Comparison of ENCODE assay signal across 13 cellular contexts in genomic region chr2:217977840-217978535, GRCh38. TPM values are rescaled to one million over a fixed set of nuclear protein-coding genes. Genes with fewer than 3 reads are reported as not detected.
A peak's percentile ranks its signal among the peaks of the same experiment; 100 is the strongest.
DNase-seq lines count a peak whose midpoint lies in the region; ATAC-seq and TF ChIP-seq lines count a peak whose summit lies in the region.
"Had no signal": no experiment of that assay in that cellular context is flagged by ENCODE, and none has a peak within 500 bp of the region (broad histone marks: within the 10 kb centered on the region; RNA-seq: fewer than 3 reads in every experiment).

No MANE protein-coding gene starts in this region.

- H3K4me1 ChIP-seq in ES-I3 (ENCODE audit: insufficient read depth, low read length) (peaks cover 12% of the 10 kb centered on the region), duodenal mucosa (ENCODE audit: control insufficient read depth in 1 of 2, insufficient read depth in 2 of 2, low read length in 2 of 2) (peaks cover 0 to 5% of the 10 kb centered on the region in 2 donors), sigmoid colon (peaks cover 0 to 79% (median 75%) of the 10 kb centered on the region in 4 donors)
- H3K4me1 ChIP-seq: HAP-1 had no signal

- no peak for TF ChIP-seq CTCF in kidney epithelial cell (IDR thresholded peaks at IDR 0.05; ENCODE audit: insufficient read depth, low read length, poor library complexity, severe bottlenecking)
- TF ChIP-seq CTCF in sigmoid colon (IDR thresholded peaks at IDR 0.05) = no peak

- H3K9ac ChIP-seq in ES-I3 (ENCODE audit: low read depth, low read length) = peak overlapping the region; percentile 45; the same call in 1 of the 2 replicates
- no peak overlapping the region for H3K9ac ChIP-seq in duodenal mucosa (ENCODE audit: low read depth in 1 of 2, low read length in 2 of 2)

- TF ChIP-seq POLR2A in sigmoid colon (IDR thresholded peaks at IDR 0.05) = no peak

- 35 to 67% methylated on average over 16 of the region's 16 CpGs for WGBS in sigmoid colon, 2 donors

- H3K27me3 ChIP-seq in duodenal mucosa (ENCODE audit: control insufficient read depth in 1 of 2, insufficient read depth in 2 of 2, low read length in 2 of 2) = peaks cover 0 to 5% of the 10 kb centered on the region in 2 donors
- H3K27me3 ChIP-seq in kidney epithelial cell (ENCODE audit: control insufficient read depth, insufficient read depth, low read length) = no peaks in the 10 kb centered on the region
- no peaks in the 10 kb centered on the region for H3K27me3 ChIP-seq in sigmoid colon

- DNase-seq in kidney epithelial cell (ENCODE audit: low read depth) = no peak
- peak; percentile 52 for DNase-seq in sigmoid colon
- no peak for DNase-seq in putamen (ENCODE audit: low spot score)
- no peak for DNase-seq in NCI-H774 (lab: John Stamatoyannopoulos, UW)
- DNase-seq in stimulated activated naive CD8-positive, alpha-beta T cell treated with anti-CD3 and anti-CD28 coated beads, Interleukin-15, amount 100 ng/mL, for 72 hours = no peak
- DNase-seq: activated naive CD4-positive, alpha-beta T cell treated with Interleukin-2 at 50 U/mL for 16 hours; erythroblast; substantia nigra had no signal

- ATAC-seq in GM18511 (IDR thresholded peaks at IDR 0.05; ENCODE audit: unreplicated experiment) = no peak
- no peak for ATAC-seq in stimulated activated naive CD8-positive, alpha-beta T cell treated with anti-CD3 and anti-CD28 coated beads, Interleukin-15, amount 100 ng/mL, for 72 hours

- no peak overlapping the region for H3K27ac Mint-ChIP-seq in stimulated activated naive CD8-positive, alpha-beta T cell treated with anti-CD3 and anti-CD28 coated beads, Interleukin-15, amount 100 ng/mL, for 72 hours

- intact Hi-C loops in sigmoid colon (cut with DNase I) = no loop called here

- H3K36me3 ChIP-seq in ES-I3 (ENCODE audit: insufficient read depth, low read length) (no peaks in the 10 kb centered on the region), duodenal mucosa (ENCODE audit: control insufficient read depth in 1 of 2, insufficient read depth in 2 of 2, low read length in 2 of 2) (no peaks in the 10 kb centered on the region), kidney epithelial cell (ENCODE audit: control insufficient read depth, insufficient read depth, low read length) (no peaks in the 10 kb centered on the region), sigmoid colon (no peaks in the 10 kb centered on the region)
- H3K36me3 ChIP-seq: HAP-1 had no signal

- H3K4me3 ChIP-seq in duodenal mucosa (ENCODE audit: low read depth in 1 of 2, low read length in 2 of 2) (peak overlapping the region in 1 of 2 donors; percentile 13), kidney epithelial cell (ENCODE audit: low read depth, low read length) (peak overlapping the region; percentile 50), sigmoid colon (peak overlapping the region; percentile 70 to 82 (median 76))
- H3K4me3 ChIP-seq: HAP-1 had no signal

- H3K27ac ChIP-seq in duodenal mucosa (ENCODE audit: low read depth, low read length) = peak overlapping the region; percentile 17
- H3K27ac ChIP-seq in sigmoid colon = peak overlapping the region; percentile 92 to 98 (median 94)
- H3K27ac ChIP-seq: VCaP had no signal

- H3K4me1 Mint-ChIP-seq in stimulated activated naive CD8-positive, alpha-beta T cell treated with anti-CD3 and anti-CD28 coated beads, Interleukin-15, amount 100 ng/mL, for 72 hours = no peaks in the 10 kb centered on the region

- no peaks in the 10 kb centered on the region for H3K9me3 Mint-ChIP-seq in stimulated activated naive CD8-positive, alpha-beta T cell treated with anti-CD3 and anti-CD28 coated beads, Interleukin-15, amount 100 ng/mL, for 72 hours

- peaks cover 8% of the 10 kb centered on the region for H3K27me3 Mint-ChIP-seq in stimulated activated naive CD8-positive, alpha-beta T cell treated with anti-CD3 and anti-CD28 coated beads, Interleukin-15, amount 100 ng/mL, for 72 hours

- no peak for TF ChIP-seq EP300 in sigmoid colon (IDR thresholded peaks at IDR 0.05)

- no peaks in the 10 kb centered on the region for H3K9me3 ChIP-seq in ES-I3 (ENCODE audit: control insufficient read depth, insufficient read depth, low read length)
- no peaks in the 10 kb centered on the region for H3K9me3 ChIP-seq in duodenal mucosa (ENCODE audit: control insufficient read depth in 1 of 2, low read length in 2 of 2)
- no peaks in the 10 kb centered on the region for H3K9me3 ChIP-seq in sigmoid colon
- H3K9me3 ChIP-seq: HAP-1 had no signal

- no peak overlapping the region for H3K4me3 Mint-ChIP-seq in stimulated activated naive CD8-positive, alpha-beta T cell treated with anti-CD3 and anti-CD28 coated beads, Interleukin-15, amount 100 ng/mL, for 72 hours

RNA-seq across cellular contexts. Expression of gene TNS1, which starts 24.8 kb away (rescaled TPM):
- total RNA-seq in kidney epithelial cell = 54.5 and 70.6 TPM in 2 replicates
- 1,000 to 10,000 TPM in 2 of 4 donors, 100 to 1,000 TPM in 2; 444 to 1,607 (median 968) TPM for total RNA-seq in sigmoid colon
- 10 to 100 TPM in 2 of 3 donors, 1 to 10 TPM in 1; 3.7 to 57.2 (median 13.8) TPM for polyA plus RNA-seq in sigmoid colon
